Comparison of ENCODE assay signal across 27 cellular contexts in genomic region chr2:96579422-96579821, GRCh38.
"Had no signal": no experiment of that assay in that cellular context is flagged by ENCODE, and none has a peak within 500 bp of the region (broad histone marks: within the 10 kb centered on the region; RNA-seq: fewer than 3 reads in every experiment).

No MANE protein-coding gene starts in this region.

- FAIRE-seq: islet of Langerhans, urothelium cell line had no signal

- H3K36me3 ChIP-seq: breast epithelium, ovary, transverse colon had no signal

- H3K27ac ChIP-seq: breast epithelium, esophagus muscularis mucosa, foreskin keratinocyte, heart right ventricle, left ventricle myocardium inferior, neutrophil, ovary, skin epidermis, testis, transverse colon had no signal

- ATAC-seq: activated CD4-positive, alpha-beta T cell treated with anti-CD3 and anti-CD28 coated beads for 36 hours; activated CD8-positive, alpha-beta memory T cell treated with anti-CD3 and anti-CD28 coated beads, Interleukin-2, amount 10 ng/mL, durations not matched to agents 7 days and 5 days; activated CD8-positive, alpha-beta T cell treated with anti-CD3 and anti-CD28 coated beads, Interleukin-2, amount 10 ng/mL, durations not matched to agents 7 days and 5 days; activated naive CD4-positive, alpha-beta T cell treated with anti-CD3 and anti-CD28 coated beads, Interleukin-2, amount 50 U/mL, for 72 hours; activated T-cell treated with anti-CD3 and anti-CD28 coated beads, Interleukin-2, amount 50 U/mL, for 72 hours; foreskin keratinocyte; mucosa of descending colon; natural killer cell treated with Interleukin-12 subunit alpha and Interleukin-12 subunit beta and Interleukin-15 and Interleukin-18, amount 100 ng/mL, for 72 hours; sciatic nerve; stimulated activated naive CD8-positive, alpha-beta T cell treated with anti-CD3 and anti-CD28 coated beads, Interleukin-15, Interleukin-2, amounts not matched to agents 100 U/mL and 50 U/mL, for 24 hours had no signal

- H3K4me1 ChIP-seq: breast epithelium, esophagus muscularis mucosa, left ventricle myocardium inferior, testis, transverse colon had no signal

- DNase-seq: activated CD4-positive, alpha-beta T cell treated with anti-CD3 and anti-CD28 coated beads for 36 hours; activated CD4-positive, CD25-positive, alpha-beta regulatory T cell; activated CD8-positive, alpha-beta memory T cell treated with anti-CD3 and anti-CD28 coated beads, Interleukin-2, amount 10 ng/mL, durations not matched to agents 7 days and 5 days; activated CD8-positive, alpha-beta T cell treated with anti-CD3 and anti-CD28 coated beads, Interleukin-2, amount 10 ng/mL, durations not matched to agents 7 days and 5 days; activated naive CD4-positive, alpha-beta T cell; activated T-cell treated with anti-CD3 and anti-CD28 coated beads, Interleukin-2, amount 50 U/mL, for 72 hours; central memory CD4-positive, alpha-beta T cell; foreskin keratinocyte; heart right ventricle; left ventricle myocardium inferior; mucosa of descending colon; ovary; stimulated activated CD4-positive, alpha-beta T cell treated with anti-CD3 and anti-CD28 coated beads, Interleukin-12 subunit alpha, Interleukin-12 subunit beta, amount 100 ng/mL, for 4 hours; stimulated activated CD4-positive, alpha-beta T cell treated with anti-CD3 and anti-CD28 coated beads, Interleukin-4, amount 100 ng/mL, for 1 hour; stimulated activated naive CD8-positive, alpha-beta T cell treated with anti-CD3 and anti-CD28 coated beads, Interleukin-15, Interleukin-2, amounts not matched to agents 100 U/mL and 50 U/mL, for 24 hours; testis; transverse colon had no signal

- H3K9me3 ChIP-seq: breast epithelium, esophagus muscularis mucosa, heart right ventricle, left ventricle myocardium inferior, mucosa of descending colon, neutrophil, ovary, testis, transverse colon had no signal

- H3K27me3 ChIP-seq: breast epithelium, esophagus muscularis mucosa, foreskin keratinocyte, heart right ventricle, neutrophil, ovary, testis, transverse colon had no signal

- H3K4me3 ChIP-seq: breast epithelium, esophagus muscularis mucosa, heart right ventricle, left ventricle myocardium inferior, lung, mucosa of descending colon, ovary, skin epidermis, testis, transverse colon had no signal
